In genomic region chr6:35088281-35089215, GRCh38 we compare ENCODE assay signal across 22 cellular contexts. TPM values are rescaled to one million over a fixed set of nuclear protein-coding genes. Genes with fewer than 3 reads are reported as not detected.
DNase-seq lines count a peak whose midpoint lies in the region; ATAC-seq and TF ChIP-seq lines count a peak whose summit lies in the region.
"Had no signal": no experiment of that assay in that cellular context is flagged by ENCODE, and none has a peak within 500 bp of the region (broad histone marks: within the 10 kb centered on the region; RNA-seq: fewer than 3 reads in every experiment).

No MANE protein-coding gene starts in this region.

- peaks cover 25% of the 10 kb centered on the region for H3K36me3 Mint-ChIP-seq in chondrocyte (ENCODE audit: low read depth)

- TF ChIP-seq POLR2A in right lobe of liver (IDR thresholded peaks at IDR 0.05) = no peak

- no peak for TF ChIP-seq CTCF in chondrocyte (IDR thresholded peaks at IDR 0.05)
- no peak for TF ChIP-seq CTCF in right lobe of liver (IDR thresholded peaks at IDR 0.05)

- no peaks in the 10 kb centered on the region for H3K27me3 Mint-ChIP-seq in chondrocyte (ENCODE audit: low read depth)
- H3K27me3 Mint-ChIP-seq: activated naive CD8-positive, alpha-beta T cell treated with anti-CD3 and anti-CD28 coated beads, Interleukin-2, amount 50 U/mL, for 24 hours; activated T-helper 17 cell treated with anti-CD3 and anti-CD28 coated beads, Interleukin-2, amount 50 U/mL, for 72 hours had no signal

- 28% methylated on average over 7 of the region's 24 CpGs for WGBS in right lobe of liver (ENCODE audit: insufficient coverage, low coverage, low lambda C conversion rate, missing lambda C conversion rate)

- no peak overlapping the region for H3K9ac ChIP-seq in subcutaneous abdominal adipose tissue (ENCODE audit: low read length in 5 of 5)

- ATAC-seq in right lobe of liver (peak in 3 of 4 donors; percentile 65 to 75 (median 66)), HG03457 (IDR thresholded peaks at IDR 0.05; ENCODE audit: unreplicated experiment) (no peak)
- ATAC-seq: activated naive CD8-positive, alpha-beta T cell treated with anti-CD3 and anti-CD28 coated beads, Interleukin-2, amount 50 U/mL, for 24 hours; activated T-helper 17 cell treated with anti-CD3 and anti-CD28 coated beads, Interleukin-2, amount 50 U/mL, for 72 hours had no signal

- DNase-seq in H7 = peak; percentile 45
- DNase-seq in chondrocyte (ENCODE audit: low spot score) = peak; percentile 75
- peak in 1 of 3 donors; percentile 78 for DNase-seq in right lobe of liver
- DNase-seq in NCI-H2107 treated with DMSO at 0.1 percent for 48 hours (lab: John Stamatoyannopoulos, UW; ENCODE audit: unreplicated experiment) = no peak
- no peak for DNase-seq in MG63
- no peak for DNase-seq in GM19238 (ENCODE audit: insufficient read length, low spot score)
- DNase-seq: activated naive CD8-positive, alpha-beta T cell treated with anti-CD3 and anti-CD28 coated beads, Interleukin-2, amount 50 U/mL, for 24 hours; C1 segment of cervical spinal cord; DND-41; heart right ventricle; kidney; NCI-H187; Right ventricle myocardium superior; stimulated activated CD4-positive, alpha-beta T cell treated with anti-CD3 and anti-CD28 coated beads, Interleukin-4, amount 100 ng/mL, for 24 hours; T-helper 1 cell; tibial artery had no signal

- intact Hi-C loops in right lobe of liver (cut with DNase I) = no loop called here

- no peaks in the 10 kb centered on the region for H3K9me3 Mint-ChIP-seq in chondrocyte (ENCODE audit: low read depth)
- H3K9me3 Mint-ChIP-seq: activated naive CD8-positive, alpha-beta T cell treated with anti-CD3 and anti-CD28 coated beads, Interleukin-2, amount 50 U/mL, for 24 hours; activated T-helper 17 cell treated with anti-CD3 and anti-CD28 coated beads, Interleukin-2, amount 50 U/mL, for 72 hours had no signal

- H3K4me3 Mint-ChIP-seq in chondrocyte (ENCODE audit: unreplicated experiment) = no peak overlapping the region
- H3K4me3 Mint-ChIP-seq: activated naive CD8-positive, alpha-beta T cell treated with anti-CD3 and anti-CD28 coated beads, Interleukin-2, amount 50 U/mL, for 24 hours; activated T-helper 17 cell treated with anti-CD3 and anti-CD28 coated beads, Interleukin-2, amount 50 U/mL, for 72 hours had no signal

- H3K9me3 ChIP-seq in right lobe of liver (no peaks in the 10 kb centered on the region), subcutaneous abdominal adipose tissue (ENCODE audit: control insufficient read depth in 5 of 5, low read length in 5 of 5) (no peaks in the 10 kb centered on the region), MG63 (no peaks in the 10 kb centered on the region)
- H3K9me3 ChIP-seq: heart right ventricle, tibial artery had no signal

- peaks cover 52% of the 10 kb centered on the region for H3K4me1 Mint-ChIP-seq in chondrocyte (ENCODE audit: low read depth)
- H3K4me1 Mint-ChIP-seq: activated naive CD8-positive, alpha-beta T cell treated with anti-CD3 and anti-CD28 coated beads, Interleukin-2, amount 50 U/mL, for 24 hours; activated T-helper 17 cell treated with anti-CD3 and anti-CD28 coated beads, Interleukin-2, amount 50 U/mL, for 72 hours had no signal

- H3K4me3 ChIP-seq in H7 (ENCODE audit: insufficient read depth, low read depth, low read length) (no peak overlapping the region), right lobe of liver (no peak overlapping the region), subcutaneous abdominal adipose tissue (ENCODE audit: low read depth in 1 of 5, low read length in 5 of 5) (no peak overlapping the region), MG63 (no peak overlapping the region)
- H3K4me3 ChIP-seq: heart right ventricle, tibial artery had no signal

- H3K27ac ChIP-seq in right lobe of liver (peak overlapping the region in 1 of 3 donors; percentile 4), subcutaneous abdominal adipose tissue (ENCODE audit: low read depth, low read length) (peak overlapping the region; percentile 86)

- H3K4me1 ChIP-seq in right lobe of liver = peaks cover 0 to 14% (median 6%) of the 10 kb centered on the region in 4 donors
- H3K4me1 ChIP-seq in subcutaneous abdominal adipose tissue (ENCODE audit: control insufficient read depth in 5 of 5, insufficient read depth in 5 of 5, low read length in 5 of 5) = peaks cover 10 to 66% (median 49%) of the 10 kb centered on the region in 5 donors

- H3K36me3 ChIP-seq in H7 (replicated peaks; ENCODE audit: control insufficient read depth, insufficient read depth, low read length) (peaks cover 11% of the 10 kb centered on the region), right lobe of liver (peaks cover 0 to 36% (median 6%) of the 10 kb centered on the region in 4 donors), subcutaneous abdominal adipose tissue (ENCODE audit: control insufficient read depth in 5 of 5, insufficient read depth in 5 of 5, low read length in 5 of 5) (peaks cover 0 to 81% (median 70%) of the 10 kb centered on the region in 5 donors), MG63 (peaks cover 27% of the 10 kb centered on the region)

- H3K27ac Mint-ChIP-seq in chondrocyte (ENCODE audit: unreplicated experiment) = peak overlapping the region; percentile 32
- H3K27ac Mint-ChIP-seq: activated naive CD8-positive, alpha-beta T cell treated with anti-CD3 and anti-CD28 coated beads, Interleukin-2, amount 50 U/mL, for 24 hours; activated T-helper 17 cell treated with anti-CD3 and anti-CD28 coated beads, Interleukin-2, amount 50 U/mL, for 72 hours had no signal

- no peaks in the 10 kb centered on the region for H3K27me3 ChIP-seq in H7 (ENCODE audit: control insufficient read depth, insufficient read depth, low read length)
- H3K27me3 ChIP-seq in right lobe of liver = no peaks in the 10 kb centered on the region
- no peaks in the 10 kb centered on the region for H3K27me3 ChIP-seq in subcutaneous abdominal adipose tissue (ENCODE audit: control insufficient read depth in 5 of 5, insufficient read depth in 4 of 5, low read length in 5 of 5)
- no peaks in the 10 kb centered on the region for H3K27me3 ChIP-seq in MG63
- H3K27me3 ChIP-seq: heart right ventricle, tibial artery had no signal

RNA-seq across cellular contexts. Expression of gene TCP11, which starts 52.6 kb away (rescaled TPM):
- 0.31 TPM in 1 of 2 replicates, not detected in the other for total RNA-seq in H7 (2014; rRNA removed; shearing (Covaris generic))
- not detected in 3 replicates for total RNA-seq in chondrocyte
- total RNA-seq in right lobe of liver = under 1 TPM in 1 of 6 experiments, not detected in 5; 0.31 TPM
- 0.25 TPM in 1 of 2 replicates, not detected in the other for total RNA-seq in MG63 (2014; rRNA removed; shearing (Covaris generic); ENCODE audit: low replicate concordance)
- total RNA-seq: activated T-helper 17 cell treated with anti-CD3 and anti-CD28 coated beads, Interleukin-2, amount 50 U/mL, for 72 hours; heart right ventricle; mononuclear cell; NCI-H460; omental fat pad; Right ventricle myocardium superior had no signal

Comparison
In these comparisons a context has a peak if more than half of its experiments do, and no peak if none do; other contexts are left out.
1. DNase-seq: peak in H7 (single experiment) and chondrocyte (single experiment); none in NCI-H2107 treated with DMSO at 0.1 percent for 48 hours (single experiment), MG63 (single experiment) and GM19238 (single experiment).